In genomic region chr5:119112151-119112550, GRCh38 we compare ENCODE assay signal across 19 cellular contexts. TPM values are rescaled to one million over a fixed set of nuclear protein-coding genes. Genes with fewer than 3 reads are reported as not detected.
A peak's percentile ranks its signal among the peaks of the same experiment; 100 is the strongest.
DNase-seq lines count a peak whose midpoint lies in the region; ATAC-seq and TF ChIP-seq lines count a peak whose summit lies in the region.
"Had no signal": no experiment of that assay in that cellular context is flagged by ENCODE, and none has a peak within 500 bp of the region (broad histone marks: within the 10 kb centered on the region; RNA-seq: fewer than 3 reads in every experiment).

No MANE protein-coding gene starts in this region.

- no peak overlapping the region for H3K23ac ChIP-seq in trophoblast cell (ENCODE audit: low read length)

- H4K20me1 ChIP-seq in smooth muscle cell (ENCODE audit: low read depth), result no peaks in the 10 kb centered on the region
- H4K20me1 ChIP-seq: BLaER1 had no signal

- no peaks in the 10 kb centered on the region for H3K27me3 Mint-ChIP-seq in activated T-cell treated with anti-CD3 and anti-CD28 coated beads, Interleukin-2, amount 50 U/mL, for 72 hours (ENCODE audit: low read depth)
- no peaks in the 10 kb centered on the region for H3K27me3 Mint-ChIP-seq in activated T-cell treated with anti-CD3 and anti-CD28 coated beads, Interleukin-2, amount 50 U/mL, for 4 hours (ENCODE audit: low read depth)
- no peaks in the 10 kb centered on the region for H3K27me3 Mint-ChIP-seq in central memory CD8-positive, alpha-beta T cell
- H3K27me3 Mint-ChIP-seq in T-cell, result no peaks in the 10 kb centered on the region
- H3K27me3 Mint-ChIP-seq: B cell; CD4-positive, CD25-positive, alpha-beta regulatory T cell; CD8-positive, alpha-beta memory T cell had no signal

- H3K4me1 Mint-ChIP-seq in activated T-cell treated with anti-CD3 and anti-CD28 coated beads, Interleukin-2, amount 50 U/mL, for 72 hours (ENCODE audit: low read depth), result no peaks in the 10 kb centered on the region
- no peaks in the 10 kb centered on the region for H3K4me1 Mint-ChIP-seq in activated T-cell treated with anti-CD3 and anti-CD28 coated beads, Interleukin-2, amount 50 U/mL, for 4 hours (ENCODE audit: low read depth)
- H3K4me1 Mint-ChIP-seq in central memory CD8-positive, alpha-beta T cell, result peaks cover 7% of the 10 kb centered on the region
- H3K4me1 Mint-ChIP-seq in T-cell, result no peaks in the 10 kb centered on the region

- no peaks in the 10 kb centered on the region for H3F3A ChIP-seq in smooth muscle cell (ENCODE audit: low read depth)

- H3K9me3 ChIP-seq in trophoblast cell (ENCODE audit: insufficient read depth, low read depth, low read length) (no peaks in the 10 kb centered on the region), smooth muscle cell (replicated peaks; ENCODE audit: low read depth) (no peaks in the 10 kb centered on the region)
- H3K9me3 ChIP-seq: BLaER1 had no signal

- no peak overlapping the region for H2BK120ac ChIP-seq in trophoblast cell (ENCODE audit: insufficient read depth, low read length, poor library complexity)

- H3K14ac ChIP-seq in trophoblast cell (ENCODE audit: low read length), result no peak overlapping the region

- H4K91ac ChIP-seq in trophoblast cell (ENCODE audit: low read depth, low read length), result no peak overlapping the region

- H3K18ac ChIP-seq in trophoblast cell (ENCODE audit: low read length), result no peak overlapping the region

- H4K12ac ChIP-seq in trophoblast cell (ENCODE audit: low read depth, low read length), result no peak overlapping the region

- WGBS in trophoblast cell (ENCODE audit: extremely low coverage, insufficient coverage, insufficient read length), result no CpG with 5 or more reads among the region's 5 CpGs
- WGBS in smooth muscle cell (ENCODE audit: low lambda C conversion rate), result 96% methylated on average over 5 of the region's 5 CpGs

- ATAC-seq in activated T-cell treated with anti-CD3 and anti-CD28 coated beads, Interleukin-2, amount 50 U/mL, for 72 hours (replicated peaks in 1 of 2), result no peak
- no peak for ATAC-seq in activated T-cell treated with anti-CD3 and anti-CD28 coated beads, Interleukin-2, amount 50 U/mL, for 4 hours
- ATAC-seq in central memory CD8-positive, alpha-beta T cell (replicated peaks; ENCODE audit: extremely low read depth, poor library complexity, severe bottlenecking), result no peak
- ATAC-seq in T-cell (replicated peaks in 1 of 4), result no peak
- ATAC-seq: GM12878 had no signal

- CTCF ChIA-PET in T-cell (lab: Charles Lee), result interaction anchor here in 1 of 2 donors (0.6 kb wide), 1 partner anchor 283 kb away, joined by 6 read pairs; no protein-coding TSS in a partner anchor

- H3K4me3 ChIP-seq in trophoblast cell (ENCODE audit: low read depth, low read length), result no peak overlapping the region
- H3K4me3 ChIP-seq in smooth muscle cell, result no peak overlapping the region
- H3K4me3 ChIP-seq: BLaER1, GM12878 had no signal

- no peak for TF ChIP-seq CTCF in smooth muscle cell (IDR thresholded peaks at IDR 0.05; ENCODE audit: borderline replicate concordance, insufficient read depth, poor library complexity, severe bottlenecking)

- H3K27ac ChIP-seq in trophoblast cell (ENCODE audit: low read depth, low read length), result no peak overlapping the region
- no peak overlapping the region for H3K27ac ChIP-seq in smooth muscle cell (ENCODE audit: low read depth)
- H3K27ac ChIP-seq: 22Rv1, BLaER1, C4-2B had no signal

- no peaks in the 10 kb centered on the region for H3K4me1 ChIP-seq in trophoblast cell (ENCODE audit: control insufficient read depth in 1 of 2, insufficient read depth in 2 of 2, low read length in 2 of 2)
- no peaks in the 10 kb centered on the region for H3K4me1 ChIP-seq in smooth muscle cell (ENCODE audit: low read depth)
- H3K4me1 ChIP-seq: BLaER1 had no signal

- peaks cover 3 to 9% of the 10 kb centered on the region in 2 donors for H3K36me3 Mint-ChIP-seq in activated T-cell treated with anti-CD3 and anti-CD28 coated beads, Interleukin-2, amount 50 U/mL, for 72 hours (ENCODE audit: insufficient read depth in 2 of 2)
- peaks cover 40% of the 10 kb centered on the region for H3K36me3 Mint-ChIP-seq in activated T-cell treated with anti-CD3 and anti-CD28 coated beads, Interleukin-2, amount 50 U/mL, for 4 hours (ENCODE audit: insufficient read depth)
- H3K36me3 Mint-ChIP-seq in central memory CD8-positive, alpha-beta T cell (ENCODE audit: insufficient read depth), result peaks cover 21% of the 10 kb centered on the region
- H3K36me3 Mint-ChIP-seq in T-cell, result peaks cover 43% of the 10 kb centered on the region

- POLR2A ChIA-PET in T-cell (lab: Charles Lee), result no interaction called here

- H3K9ac ChIP-seq in trophoblast cell (ENCODE audit: low read length) (no peak overlapping the region), smooth muscle cell (ENCODE audit: low read depth) (no peak overlapping the region)
- H3K9ac ChIP-seq: BLaER1 had no signal

- no peaks in the 10 kb centered on the region for H3K79me1 ChIP-seq in trophoblast cell (ENCODE audit: low read length)

- H3K36me3 ChIP-seq in trophoblast cell (ENCODE audit: control insufficient read depth in 1 of 2, insufficient read depth in 2 of 2, low read length in 2 of 2), result peaks cover 1 to 5% of the 10 kb centered on the region in 2 experiments
- H3K36me3 ChIP-seq in smooth muscle cell (ENCODE audit: low read depth), result peaks cover 13% of the 10 kb centered on the region

- no peak for DNase-seq in activated T-cell treated with anti-CD3 and anti-CD28 coated beads, Interleukin-2, amount 50 U/mL, for 72 hours
- DNase-seq in activated T-cell treated with anti-CD3 and anti-CD28 coated beads, Interleukin-2, amount 50 U/mL, for 4 hours, result no peak
- no peak for DNase-seq in central memory CD8-positive, alpha-beta T cell (ENCODE audit: low spot score in 2 of 2)
- DNase-seq in trophoblast cell, result peak; percentile 81 to 94
- no peak for DNase-seq in T-cell
- DNase-seq in smooth muscle cell (lab: John Stamatoyannopoulos, UW; ENCODE audit: unreplicated experiment), result no peak
- DNase-seq: CD4-positive, CD25-positive, alpha-beta regulatory T cell; CD8-positive, alpha-beta memory T cell; DMS 273 treated with DMSO at 0.1 percent for 48 hours; DMS79; EL; GDM1; GOT3; HCEC 1CT had no signal

- H3K27me3 ChIP-seq in trophoblast cell (ENCODE audit: insufficient read depth, low read length) (no peaks in the 10 kb centered on the region), smooth muscle cell (ENCODE audit: low read depth) (no peaks in the 10 kb centered on the region)
- H3K27me3 ChIP-seq: BLaER1 had no signal

- no peak overlapping the region for H3K4me3 Mint-ChIP-seq in activated T-cell treated with anti-CD3 and anti-CD28 coated beads, Interleukin-2, amount 50 U/mL, for 72 hours
- no peak overlapping the region for H3K4me3 Mint-ChIP-seq in activated T-cell treated with anti-CD3 and anti-CD28 coated beads, Interleukin-2, amount 50 U/mL, for 4 hours
- H3K4me3 Mint-ChIP-seq in central memory CD8-positive, alpha-beta T cell, result no peak overlapping the region
- no peak overlapping the region for H3K4me3 Mint-ChIP-seq in T-cell
- H3K4me3 Mint-ChIP-seq: B cell; CD4-positive, CD25-positive, alpha-beta regulatory T cell; CD8-positive, alpha-beta memory T cell had no signal

- peak overlapping the region; percentile 4 for H3K27ac Mint-ChIP-seq in activated T-cell treated with anti-CD3 and anti-CD28 coated beads, Interleukin-2, amount 50 U/mL, for 72 hours
- H3K27ac Mint-ChIP-seq in central memory CD8-positive, alpha-beta T cell (ENCODE audit: low read depth), result peak overlapping the region; percentile 6
- H3K27ac Mint-ChIP-seq in T-cell, result no peak overlapping the region
- H3K27ac Mint-ChIP-seq: B cell; CD4-positive, CD25-positive, alpha-beta regulatory T cell had no signal

- H3K9me3 Mint-ChIP-seq in activated T-cell treated with anti-CD3 and anti-CD28 coated beads, Interleukin-2, amount 50 U/mL, for 72 hours, result no peaks in the 10 kb centered on the region
- H3K9me3 Mint-ChIP-seq in activated T-cell treated with anti-CD3 and anti-CD28 coated beads, Interleukin-2, amount 50 U/mL, for 4 hours, result no peaks in the 10 kb centered on the region
- no peaks in the 10 kb centered on the region for H3K9me3 Mint-ChIP-seq in central memory CD8-positive, alpha-beta T cell
- no peaks in the 10 kb centered on the region for H3K9me3 Mint-ChIP-seq in T-cell
- H3K9me3 Mint-ChIP-seq: CD4-positive, CD25-positive, alpha-beta regulatory T cell; CD8-positive, alpha-beta memory T cell had no signal

- no peak overlapping the region for H2BK12ac ChIP-seq in trophoblast cell (ENCODE audit: low read length)

- H2AFZ ChIP-seq in trophoblast cell (ENCODE audit: insufficient read depth, low read length, poor library complexity), result no peak overlapping the region
- H2AFZ ChIP-seq in smooth muscle cell (ENCODE audit: low read depth), result no peak overlapping the region

- H3K79me2 ChIP-seq in trophoblast cell (ENCODE audit: control insufficient read depth, insufficient read depth, low read length, poor library complexity), result no peaks in the 10 kb centered on the region
- H3K79me2 ChIP-seq in smooth muscle cell (ENCODE audit: low read depth), result no peaks in the 10 kb centered on the region

- H3K4ac ChIP-seq in trophoblast cell (ENCODE audit: low read depth, low read length), result no peak overlapping the region

- H4K8ac ChIP-seq in trophoblast cell (ENCODE audit: low read depth, low read length), result no peak overlapping the region

- H3K4me2 ChIP-seq in trophoblast cell (ENCODE audit: low read length), result no peak overlapping the region
- H3K4me2 ChIP-seq in smooth muscle cell, result no peak overlapping the region
- H3K4me2 ChIP-seq: BLaER1 had no signal

- H2BK5ac ChIP-seq in trophoblast cell (ENCODE audit: low read depth, low read length, poor library complexity), result no peak overlapping the region

- no peak overlapping the region for H2AK5ac ChIP-seq in trophoblast cell (ENCODE audit: low read length)

RNA-seq across cellular contexts. Expression of gene DMXL1, which starts 41.3 kb away (rescaled TPM):
- total RNA-seq in activated T-cell treated with anti-CD3 and anti-CD28 coated beads, Interleukin-2, amount 50 U/mL, for 72 hours, result 10 to 100 TPM; 34.8 to 43.6 TPM
- 10 to 100 TPM; 16.0 to 27.5 (median 18.7) TPM for total RNA-seq in activated T-cell treated with anti-CD3 and anti-CD28 coated beads, Interleukin-2, amount 50 U/mL, for 4 hours
- 13.8 and 15.1 TPM in 2 replicates for polyA plus RNA-seq in trophoblast cell (2013)
- total RNA-seq in T-cell, result 10 to 100 TPM; 25.8 to 37.2 (median 28.2) TPM
- total RNA-seq in smooth muscle cell, result 59.3 and 76.0 TPM in 2 replicates
- 9.6 TPM in 2 replicates for polyA plus RNA-seq in smooth muscle cell

Comparison
In these comparisons a context has a peak if more than half of its experiments do, and no peak if none do; other contexts are left out.
1. DNase-seq: peak in trophoblast cell (2 of 2); none in activated T-cell treated with anti-CD3 and anti-CD28 coated beads, Interleukin-2, amount 50 U/mL, for 72 hours (0 of 2), activated T-cell treated with anti-CD3 and anti-CD28 coated beads, Interleukin-2, amount 50 U/mL, for 4 hours (single experiment), central memory CD8-positive, alpha-beta T cell (0 of 2), T-cell (0 of 34) and smooth muscle cell (single experiment).
2. H3K27ac Mint-ChIP-seq: peak in activated T-cell treated with anti-CD3 and anti-CD28 coated beads, Interleukin-2, amount 50 U/mL, for 72 hours (single experiment) and central memory CD8-positive, alpha-beta T cell (single experiment); none in T-cell (0 of 2).